ENCODE assay signal across 10 cellular contexts in the genomic region with DNA sequence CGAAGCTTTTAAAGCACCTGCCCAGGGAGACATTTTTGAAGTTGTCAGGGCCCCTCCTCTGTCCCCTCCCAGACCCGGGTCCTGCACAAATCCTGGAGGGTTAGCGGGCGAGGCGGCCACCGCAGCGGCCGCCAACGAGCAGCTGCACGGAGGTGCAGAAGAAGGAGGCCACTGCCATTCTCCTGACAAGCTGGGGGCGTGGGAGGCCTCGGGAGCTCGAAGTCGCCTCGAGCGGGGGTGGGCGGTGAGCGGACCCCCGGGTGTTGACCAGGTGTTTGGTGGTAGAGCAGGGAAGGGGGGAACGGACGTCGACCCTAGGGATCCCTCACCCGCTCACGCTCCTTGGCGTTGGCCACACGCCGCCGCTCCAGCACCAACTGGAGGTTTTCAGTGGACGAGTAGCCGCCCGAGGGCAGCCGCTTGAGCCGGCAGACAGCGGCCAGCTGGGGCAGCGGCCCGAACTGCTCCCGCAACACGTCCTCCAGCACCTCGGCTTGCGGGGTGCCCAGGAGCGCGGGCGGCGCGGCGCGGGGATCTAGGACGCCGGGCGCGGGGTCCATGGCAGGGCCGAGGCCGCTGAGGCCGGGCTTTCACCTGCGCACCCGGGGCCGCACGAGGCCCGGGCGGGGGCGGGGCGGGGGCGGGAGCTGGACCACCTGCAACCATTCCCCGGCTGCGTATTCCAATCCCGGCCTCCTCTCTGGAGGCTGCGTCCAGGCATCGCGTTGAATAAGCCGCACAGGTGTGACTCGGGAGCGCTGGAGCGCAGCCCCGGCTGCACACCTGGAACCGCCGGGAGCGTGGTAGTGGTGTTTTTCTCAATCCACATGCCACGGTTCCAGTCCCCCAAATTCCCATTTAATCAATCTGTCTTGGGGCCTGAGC. TPM values are rescaled to one million over a fixed set of nuclear protein-coding genes. Genes with fewer than 3 reads are reported as not detected.
DNase-seq lines count a peak whose midpoint lies in the region; ATAC-seq and TF ChIP-seq lines count a peak whose summit lies in the region.
"Had no signal": no experiment of that assay in that cellular context is flagged by ENCODE, and none has a peak within 500 bp of the region (broad histone marks: within the 10 kb centered on the region; RNA-seq: fewer than 3 reads in every experiment).

FIGLA (minus strand) TSS at position 565 of the 885 bp plus-strand sequence; CDS start at position 560, 5 bp downstream.

- POLR2A ChIA-PET in OCI-LY7 (lab: Charles Lee): no interaction called here

- H3K79me2 ChIP-seq in OCI-LY7 (ENCODE audit: insufficient read depth, low read depth, low read length): no peaks in the 10 kb centered on the region

- no TSS peak for BruUV-seq in OCI-LY7 (replicated peaks; lab: Mats Ljungman, UMichigan)

- H3K4me3 ChIP-seq in H7 (ENCODE audit: insufficient read depth, low read depth, low read length): peak within 1 kb of the TSS; percentile 18; the same call in 1 of the 2 replicates
- peak within 1 kb of the TSS; percentile 59 for H3K4me3 ChIP-seq in left ventricle myocardium inferior
- H3K4me3 ChIP-seq in psoas muscle: peak within 1 kb of the TSS; percentile 53
- no peak within 1 kb of the TSS for H3K4me3 ChIP-seq in OCI-LY7 (ENCODE audit: low read depth, low read length, poor library complexity, severe bottlenecking)

- DNase-seq in H7: peak; percentile 87
- DNase-seq in left ventricle myocardium inferior: no peak
- no peak for DNase-seq in psoas muscle
- DNase-seq in OCI-LY7 (ENCODE audit: low spot score): no peak
- DNase-seq in RKO (ENCODE audit: low spot score): no peak

- 2 to 4% (median 4%) methylated on average over 61 to 78 of the region's 78 CpGs for WGBS in psoas muscle, 3 donors

- intact Hi-C loops in left ventricle myocardium inferior (cut with micrococcal nuclease) (no loop called here), psoas muscle (cut with DNase I) (loop anchor here in 1 of 2 donors (5.0 kb wide), 1 partner anchor 157 kb away; no protein-coding TSS in a partner anchor), OCI-LY7 (cut with micrococcal nuclease; ENCODE audit: unreplicated experiment) (no loop called here)

- H2AFZ ChIP-seq in OCI-LY7 (ENCODE audit: low read length): no peak within 1 kb of the TSS

- no peak within 1 kb of the TSS for H3K27ac ChIP-seq in left ventricle myocardium inferior (replicated peaks)
- H3K27ac ChIP-seq in psoas muscle: no peak within 1 kb of the TSS
- no peak within 1 kb of the TSS for H3K27ac ChIP-seq in OCI-LY7 (ENCODE audit: low read depth, low read length, poor library complexity, severe bottlenecking)
- H3K27ac ChIP-seq: HL-60 had no signal

- H3K27me3 ChIP-seq in H7 (ENCODE audit: control insufficient read depth, insufficient read depth, low read length) (peaks cover 72% of the 10 kb centered on the region), left ventricle myocardium inferior (ENCODE audit: low read depth) (peaks cover 99% of the 10 kb centered on the region), psoas muscle (ENCODE audit: insufficient read depth in 3 of 3, low read length in 2 of 3) (peaks cover 2 to 64% (median 9%) of the 10 kb centered on the region in 3 donors)

- H3K9me3 ChIP-seq in left ventricle myocardium inferior (replicated peaks) (no peaks in the 10 kb centered on the region), psoas muscle (no peaks in the 10 kb centered on the region), OCI-LY7 (ENCODE audit: low read length) (no peaks in the 10 kb centered on the region)

- TF ChIP-seq CTCF in left ventricle myocardium inferior (IDR thresholded peaks at IDR 0.05; ENCODE audit: borderline replicate concordance) (no peak), psoas muscle (IDR thresholded peaks at IDR 0.05) (no peak), OCI-LY7 (conservative IDR thresholded peaks at IDR 0.05; ENCODE audit: low read length) (no peak)

- H3K36me3 ChIP-seq in H7 (replicated peaks; ENCODE audit: control insufficient read depth, insufficient read depth, low read length) (no peaks in the 10 kb centered on the region), left ventricle myocardium inferior (no peaks in the 10 kb centered on the region), psoas muscle (ENCODE audit: insufficient read depth in 1 of 2, low read depth in 1 of 2) (no peaks in the 10 kb centered on the region), OCI-LY7 (ENCODE audit: insufficient read depth, low read length) (no peaks in the 10 kb centered on the region)

- CTCF ChIA-PET in OCI-LY7 (lab: Charles Lee; ENCODE audit: unreplicated experiment): no interaction called here

- no peaks in the 10 kb centered on the region for H3K9me2 ChIP-seq in OCI-LY7 (ENCODE audit: insufficient read depth, low read length)

- no peaks in the 10 kb centered on the region for H4K20me1 ChIP-seq in OCI-LY7 (ENCODE audit: insufficient read depth, low read length)

- peaks cover 14% of the 10 kb centered on the region for H3K4me1 ChIP-seq in left ventricle myocardium inferior
- peaks cover 3% of the 10 kb centered on the region for H3K4me1 ChIP-seq in psoas muscle
- H3K4me1 ChIP-seq in OCI-LY7 (ENCODE audit: insufficient read depth, low read length, poor library complexity, severe bottlenecking): no peaks in the 10 kb centered on the region

- no peak within 1 kb of the TSS for H3K4me2 ChIP-seq in OCI-LY7 (ENCODE audit: low read length)

- ATAC-seq in SK-N-SH treated with all-trans-retinoic acid at 6 μM for 48 hours: peak; percentile 63
- ATAC-seq in psoas muscle: peak; percentile 20 to 53 (median 36)
- ATAC-seq in esophagus mucosa: no peak
- no peak for ATAC-seq in GM18498 (IDR thresholded peaks at IDR 0.05; ENCODE audit: unreplicated experiment)

TF ChIP-seq in SK-N-SH treated with all-trans-retinoic acid at 6 μM for 48 hours, 23 proteins besides CTCF, POLR2A, EP300 and RAD21:
- TF ChIP-seq GLIS3 (CRISPR knock-in tag; IDR thresholded peaks at IDR 0.05) (no peak), BACH2 (CRISPR knock-in tag; IDR thresholded peaks at IDR 0.05; ENCODE audit: borderline replicate concordance) (no peak), CSDC2 (CRISPR knock-in tag; IDR thresholded peaks at IDR 0.05) (no peak), ESRRG (CRISPR knock-in tag; IDR thresholded peaks at IDR 0.05) (no peak), OSR1 (CRISPR knock-in tag; IDR thresholded peaks at IDR 0.05) (no peak), ISL1 (CRISPR knock-in tag; IDR thresholded peaks at IDR 0.05) (no peak), ARNTL (CRISPR knock-in tag; IDR thresholded peaks at IDR 0.05; ENCODE audit: borderline replicate concordance, low read depth) (no peak), ZC3H10 (CRISPR knock-in tag; IDR thresholded peaks at IDR 0.05) (no peak), PATZ1 (CRISPR knock-in tag; IDR thresholded peaks at IDR 0.05; ENCODE audit: borderline replicate concordance) (no peak), CSRNP3 (CRISPR knock-in tag; IDR thresholded peaks at IDR 0.05) (no peak), ZNF70 (CRISPR knock-in tag; IDR thresholded peaks at IDR 0.05) (no peak), RARB (CRISPR knock-in tag; IDR thresholded peaks at IDR 0.05) (no peak)
- TF ChIP-seq, protein P1, sequence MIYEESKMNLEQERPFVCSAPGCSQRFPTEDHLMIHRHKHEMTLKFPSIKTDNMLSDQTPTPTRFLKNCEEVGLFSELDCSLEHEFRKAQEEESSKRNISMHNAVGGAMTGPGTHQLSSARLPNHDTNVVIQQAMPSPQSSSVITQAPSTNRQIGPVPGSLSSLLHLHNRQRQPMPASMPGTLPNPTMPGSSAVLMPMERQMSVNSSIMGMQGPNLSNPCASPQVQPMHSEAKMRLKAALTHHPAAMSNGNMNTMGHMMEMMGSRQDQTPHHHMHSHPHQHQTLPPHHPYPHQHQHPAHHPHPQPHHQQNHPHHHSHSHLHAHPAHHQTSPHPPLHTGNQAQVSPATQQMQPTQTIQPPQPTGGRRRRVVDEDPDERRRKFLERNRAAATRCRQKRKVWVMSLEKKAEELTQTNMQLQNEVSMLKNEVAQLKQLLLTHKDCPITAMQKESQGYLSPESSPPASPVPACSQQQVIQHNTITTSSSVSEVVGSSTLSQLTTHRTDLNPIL (CRISPR knock-in tag; IDR thresholded peaks at IDR 0.05; ENCODE audit: low read depth): no peak

RNA-seq across cellular contexts. Expression of gene FIGLA, which starts in this region (rescaled TPM):
- not detected in 2 replicates for total RNA-seq in H7 (2014; rRNA removed; shearing (Covaris generic))
- total RNA-seq in left ventricle myocardium inferior: not detected
- not detected for total RNA-seq in psoas muscle
- under 1 TPM in 2 of 3 donors, not detected in 1; 0.12 to 0.21 TPM for polyA plus RNA-seq in psoas muscle
- not detected in 2 replicates for total RNA-seq in OCI-LY7 (2014; rRNA removed; shearing (Covaris generic))
- total RNA-seq in OCI-LY7 (2022): not detected in 2 replicates
- total RNA-seq in esophagus mucosa: not detected
- total RNA-seq: T-helper 1 cell treated with Interleukin-12 subunit alpha and Interleukin-12 subunit beta and Interleukin-4 antibody, amounts not matched to agents 30 ng/mL and 1 ng/mL, for 36 hours had no signal

Comparison
In these comparisons a context has a peak if more than half of its experiments do, and no peak if none do; other contexts are left out.
1. Peak in DNase-seq and H3K4me3 ChIP-seq in H7; RNA of the gene not detected or under 1 TPM.
2. Peak in ATAC-seq and H3K4me3 ChIP-seq in psoas muscle; RNA of the gene not detected or under 1 TPM.